Comparison of ENCODE assay signal across 14 cellular contexts in the genomic region with DNA sequence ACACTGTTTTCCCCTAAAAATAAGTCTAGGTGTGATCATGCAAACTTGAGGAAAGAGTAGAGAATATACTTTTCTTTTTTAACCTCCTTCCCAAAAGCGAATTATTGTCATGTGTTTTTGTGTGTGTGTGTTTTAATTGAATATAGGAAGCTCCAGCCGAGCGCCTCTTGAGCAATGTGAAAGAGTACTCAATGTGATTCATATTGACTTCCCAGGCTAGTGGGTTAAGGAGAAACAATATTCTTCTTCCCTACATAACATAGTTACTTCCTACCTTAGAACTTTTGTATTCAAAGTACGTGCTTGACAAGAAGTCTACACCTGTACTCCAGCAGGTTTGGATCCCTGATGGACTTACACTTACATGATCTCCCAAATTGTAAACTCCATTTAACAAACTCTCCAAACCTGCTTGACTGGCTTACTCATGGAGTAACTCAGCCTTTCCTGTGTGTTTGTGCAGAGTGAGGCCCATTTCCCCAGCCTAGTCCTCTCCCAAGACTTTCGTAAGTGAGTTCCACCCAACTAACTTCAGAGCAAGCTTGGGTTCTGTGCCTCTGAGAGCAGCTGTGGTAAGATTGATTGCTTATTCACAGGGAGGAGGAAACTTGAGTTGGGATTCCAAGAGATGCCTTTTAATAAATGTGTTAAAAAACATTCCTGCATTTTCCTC. TPM values are rescaled to one million over a fixed set of nuclear protein-coding genes. Genes with fewer than 3 reads are reported as not detected.
A peak's percentile ranks its signal among the peaks of the same experiment; 100 is the strongest.
DNase-seq lines count a peak whose midpoint lies in the region; ATAC-seq lines count a peak whose summit lies in the region.
"Had no signal": no experiment of that assay in that cellular context is flagged by ENCODE, and none has a peak within 500 bp of the region (broad histone marks: within the 10 kb centered on the region; RNA-seq: fewer than 3 reads in every experiment).

No MANE protein-coding gene starts in this region.

- ATAC-seq in sciatic nerve: peak; percentile 88
- ATAC-seq: activated T-helper 17 cell treated with anti-CD3 and anti-CD28 coated beads, Interleukin-2, amount 50 U/mL, for 72 hours; stimulated activated naive CD8-positive, alpha-beta T cell treated with anti-CD3 and anti-CD28 coated beads, Interleukin-15, amount 100 ng/mL, for 72 hours had no signal

- DNase-seq in HPDE6-E6E7 (ENCODE audit: extremely low spot score) (peak; percentile 39), amniotic epithelial cell (ENCODE audit: low read depth) (peak; percentile 81), islet precursor cell (peak; percentile 55), sciatic nerve (ENCODE audit: low spot score) (no peak), NK-92 (lab: John Stamatoyannopoulos, UW; ENCODE audit: unreplicated experiment) (no peak), cardiac septum (ENCODE audit: low spot score) (no peak)
- DNase-seq in activated effector memory CD4-positive, alpha-beta T cell treated with Interleukin-2 at 50 U/mL for 16 hours: no peak
- DNase-seq: activated CD4-positive, alpha-beta T cell treated with anti-CD3 and anti-CD28 coated beads, Interleukin-2, amount 50 U/mL, for 48 hours; endodermal cell; NCI-H1092; NCI-H510A; Peyer's patch; stimulated activated naive CD8-positive, alpha-beta T cell treated with anti-CD3 and anti-CD28 coated beads, Interleukin-15, amount 100 ng/mL, for 72 hours had no signal

- intact Hi-C loops in sciatic nerve (cut with DNase I): no loop called here
- intact Hi-C loops in cardiac septum (cut with DNase I): no loop called here

RNA-seq across cellular contexts. Expression of gene SLC28A3, which starts 9.3 kb away (rescaled TPM):
- total RNA-seq in sciatic nerve (0.27 TPM), cardiac septum (0.11 TPM)

Comparison
In these comparisons a context has a peak if more than half of its experiments do, and no peak if none do; other contexts are left out.
1. DNase-seq: peak in HPDE6-E6E7 (single experiment), amniotic epithelial cell (single experiment) and islet precursor cell (single experiment); none in sciatic nerve (single experiment), NK-92 (single experiment), activated effector memory CD4-positive, alpha-beta T cell treated with Interleukin-2 at 50 U/mL for 16 hours (single experiment) and cardiac septum (single experiment).